ENCODE assay signal across 1 cellular context in genomic region chr19:3152431-3152780, GRCh38.
TF ChIP-seq lines count a peak whose summit lies in the region.

No MANE protein-coding gene starts in this region.

TF ChIP-seq in IMR-90, 13 proteins besides CTCF, POLR2A, EP300 and RAD21 (continued from another document):
- TF ChIP-seq MXI1 (IDR thresholded peaks at IDR 0.05; ENCODE audit: borderline replicate concordance, low read depth, low read length) (no peak), MAFK (IDR thresholded peaks at IDR 0.05; ENCODE audit: low read depth, low read length) (no peak), MAZ (IDR thresholded peaks at IDR 0.05; ENCODE audit: borderline replicate concordance, low read depth, low read length) (no peak), USF2 (IDR thresholded peaks at IDR 0.05; ENCODE audit: low read depth, low read length) (no peak)
